ENCODE assay signal across 10 cellular contexts in genomic region chr1:43271186-43272118, GRCh38. TPM values are rescaled to one million over a fixed set of nuclear protein-coding genes. Genes with fewer than 3 reads are reported as not detected.
A peak's percentile ranks its signal among the peaks of the same experiment; 100 is the strongest.
DNase-seq lines count a peak whose midpoint lies in the region; ATAC-seq and TF ChIP-seq lines count a peak whose summit lies in the region.
"Had no signal": no experiment of that assay in that cellular context is flagged by ENCODE, and none has a peak within 500 bp of the region (broad histone marks: within the 10 kb centered on the region; RNA-seq: fewer than 3 reads in every experiment).

No MANE protein-coding gene starts in this region.

- TF ChIP-seq POLR2A in tibial nerve (IDR thresholded peaks at IDR 0.05) = no peak

- POLR2A ChIA-PET in activated B cell treated with CpG ODN at 0.5 μM for 24 hours (lab: Charles Lee) = no interaction called here

- H3K36me3 ChIP-seq in iPS-15b (ENCODE audit: control insufficient read depth, insufficient read depth, low read length) (peaks cover 14% of the 10 kb centered on the region), tibial nerve (no peaks in the 10 kb centered on the region)
- H3K36me3 ChIP-seq: heart left ventricle, vagina had no signal

- H3K9me3 ChIP-seq in iPS-15b (ENCODE audit: control insufficient read depth, insufficient read depth, low read length) (no peaks in the 10 kb centered on the region), tibial nerve (no peaks in the 10 kb centered on the region)
- H3K9me3 ChIP-seq: heart left ventricle, vagina had no signal

- peak overlapping the region; percentile 72 for H3K4me3 Mint-ChIP-seq in activated B cell treated with CpG ODN at 0.5 μM for 24 hours

- peaks cover 19% of the 10 kb centered on the region for H3K4me1 Mint-ChIP-seq in activated B cell treated with CpG ODN at 0.5 μM for 24 hours

- no peak for ATAC-seq in activated B cell treated with CpG ODN at 0.5 μM for 24 hours (ENCODE audit: low read depth)

- TF ChIP-seq CTCF in GM13976 (IDR thresholded peaks at IDR 0.05; ENCODE audit: borderline replicate concordance, control extremely low read depth, extremely low read depth, insufficient read depth, missing control alignments) (no peak), activated B cell treated with CpG ODN at 0.5 μM for 24 hours (IDR thresholded peaks at IDR 0.05) (no peak), retinal pigment epithelial cell (conservative IDR thresholded peaks at IDR 0.05; ENCODE audit: low read depth, low read length) (no peak), tibial nerve (IDR thresholded peaks at IDR 0.05) (no peak)

- TF ChIP-seq EP300 in tibial nerve (IDR thresholded peaks at IDR 0.05) = no peak

- CTCF ChIA-PET in activated B cell treated with CpG ODN at 0.5 μM for 24 hours (lab: Charles Lee) = no interaction called here

- no peak overlapping the region for H3K9ac ChIP-seq in iPS-15b (ENCODE audit: low read depth, low read length)

- H3K4me3 ChIP-seq in iPS-15b (ENCODE audit: low read depth, low read length) = peak overlapping the region; percentile 63
- peak overlapping the region; percentile 50 for H3K4me3 ChIP-seq in retinal pigment epithelial cell (ENCODE audit: low read length)
- H3K4me3 ChIP-seq in tibial nerve = no peak overlapping the region

- peaks cover 10% of the 10 kb centered on the region for H3K27me3 Mint-ChIP-seq in activated B cell treated with CpG ODN at 0.5 μM for 24 hours

- intact Hi-C loops in activated B cell treated with CpG ODN at 0.5 μM for 24 hours (cut with micrococcal nuclease) = no loop called here

- H3K27ac ChIP-seq in tibial nerve = no peak overlapping the region
- H3K27ac ChIP-seq: heart left ventricle, vagina had no signal

- H3K27ac Mint-ChIP-seq in activated B cell treated with CpG ODN at 0.5 μM for 24 hours = no peak overlapping the region

- H3K9me3 Mint-ChIP-seq in activated B cell treated with CpG ODN at 0.5 μM for 24 hours = no peaks in the 10 kb centered on the region

- no peaks in the 10 kb centered on the region for H3K36me3 Mint-ChIP-seq in activated B cell treated with CpG ODN at 0.5 μM for 24 hours (ENCODE audit: low read depth)

- H3K4me1 ChIP-seq in iPS-15b (ENCODE audit: control insufficient read depth, insufficient read depth, low read length) = peaks cover 6% of the 10 kb centered on the region
- peaks cover 0 to 17% (median 7%) of the 10 kb centered on the region in 4 donors for H3K4me1 ChIP-seq in tibial nerve

- H3K27me3 ChIP-seq in iPS-15b (ENCODE audit: control insufficient read depth, insufficient read depth, low read length) = no peaks in the 10 kb centered on the region
- H3K27me3 ChIP-seq in tibial nerve = peaks cover 0 to 20% of the 10 kb centered on the region in 2 donors
- H3K27me3 ChIP-seq: heart left ventricle, vagina had no signal

- WGBS in tibial nerve, 2 donors = 70% methylated on average over 12 of the region's 12 CpGs

- in situ Hi-C loops in GM13976 (cut with MboI; ENCODE audit: low sequenced_read_pairs, unreplicated experiment) = no loop called here

- DNase-seq in GM13976 (ENCODE audit: low spot score) (peak; percentile 19), activated B cell treated with CpG ODN at 0.5 μM for 24 hours (peak; percentile 12), retinal pigment epithelial cell (ENCODE audit: low read depth) (no peak), H4 (ENCODE audit: low spot score) (no peak), HCEC 1CT (no peak), tibial nerve (ENCODE audit: low spot score in 2 of 2) (no peak), foreskin melanocyte (no peak)

RNA-seq across cellular contexts. Expression of gene TMEM125, which starts 1.7 kb away (rescaled TPM):
- not detected in 2 replicates for total RNA-seq in activated B cell treated with CpG ODN at 0.5 μM for 24 hours
- not detected in 2 replicates for total RNA-seq in H4 (2014; rRNA removed; shearing (Covaris generic))
- total RNA-seq in tibial nerve = 1 to 10 TPM in 1 of 4 donors, under 1 TPM in 2, not detected in 1; 0.20 to 2.6 (median 0.21) TPM

RNA-seq across cellular contexts. Expression of gene C1orf210, which starts 13.9 kb away (rescaled TPM):
- total RNA-seq in activated B cell treated with CpG ODN at 0.5 μM for 24 hours = not detected in 2 replicates
- not detected in 2 replicates for total RNA-seq in H4 (2014; rRNA removed; shearing (Covaris generic))
- total RNA-seq in tibial nerve = not detected
- total RNA-seq: heart left ventricle had no signal

RNA-seq across cellular contexts. Expression of gene TIE1, which starts 29.3 kb away (rescaled TPM):
- total RNA-seq in activated B cell treated with CpG ODN at 0.5 μM for 24 hours (not detected in 2 replicates), tibial nerve (10 to 100 TPM; 37.5 to 95.9 (median 68.1) TPM)
- 0.04 TPM in 1 of 2 replicates, not detected in the other for total RNA-seq in H4 (2014; rRNA removed; shearing (Covaris generic))

Comparison
In these comparisons a context has a peak if more than half of its experiments do, and no peak if none do; other contexts are left out.
1. DNase-seq: peak in GM13976 (single experiment) and activated B cell treated with CpG ODN at 0.5 μM for 24 hours (single experiment); none in retinal pigment epithelial cell (single experiment), H4 (single experiment), HCEC 1CT (single experiment), tibial nerve (0 of 2) and foreskin melanocyte (single experiment).
2. H3K4me3 ChIP-seq: peak in iPS-15b (single experiment) and retinal pigment epithelial cell (single experiment); none in tibial nerve (0 of 4).
3. RNA of gene TIE1, which starts 29.3 kb away (total RNA-seq): 37.5 to 95.9 TPM in tibial nerve; 0.04 TPM in H4 and not detected in activated B cell treated with CpG ODN at 0.5 μM for 24 hours; every median in the first group is over 10 times any median in the second.